Comparison of ENCODE assay signal across 28 cellular contexts in genomic region chr2:106219813-106220212, GRCh38.
"Had no signal": no experiment of that assay in that cellular context is flagged by ENCODE, and none has a peak within 500 bp of the region (broad histone marks: within the 10 kb centered on the region; RNA-seq: fewer than 3 reads in every experiment).

No MANE protein-coding gene starts in this region.

- H3K36me3 Mint-ChIP-seq: immature natural killer cell; stimulated activated effector memory CD8-positive, alpha-beta T cell treated with anti-CD3 and anti-CD28 coated beads, Interleukin-12 subunit alpha, Interleukin-12 subunit beta, amount 100 ng/mL, for 72 hours had no signal

- H3K4me1 Mint-ChIP-seq: immature natural killer cell; stimulated activated effector memory CD8-positive, alpha-beta T cell treated with anti-CD3 and anti-CD28 coated beads, Interleukin-12 subunit alpha, Interleukin-12 subunit beta, amount 100 ng/mL, for 72 hours had no signal

- H2AFZ ChIP-seq: parathyroid adenoma had no signal

- H3K27ac Mint-ChIP-seq: effector memory CD8-positive, alpha-beta T cell; immature natural killer cell; nephron progenitor cell had no signal

- H3K9ac ChIP-seq: parathyroid adenoma had no signal

- H3K9me3 ChIP-seq: esophagus squamous epithelium, lower lobe of right lung, neutrophil, prostate gland, right atrium auricular region, stomach, thyroid gland, vagina had no signal

- FAIRE-seq: endometrium, frontal cortex had no signal

- H3K27me3 Mint-ChIP-seq: naive thymus-derived CD8-positive, alpha-beta T cell had no signal

- ATAC-seq: effector memory CD8-positive, alpha-beta T cell; left colon; left ventricle myocardium superior; lower lobe of right lung; naive thymus-derived CD8-positive, alpha-beta T cell; sciatic nerve; stimulated activated effector memory CD8-positive, alpha-beta T cell treated with anti-CD3 and anti-CD28 coated beads, Interleukin-12 subunit alpha, Interleukin-12 subunit beta, amount 100 ng/mL, for 72 hours had no signal

- H3K9me3 Mint-ChIP-seq: effector memory CD8-positive, alpha-beta T cell; immature natural killer cell; stimulated activated effector memory CD8-positive, alpha-beta T cell treated with anti-CD3 and anti-CD28 coated beads, Interleukin-12 subunit alpha, Interleukin-12 subunit beta, amount 100 ng/mL, for 72 hours had no signal

- H3K79me2 ChIP-seq: parathyroid adenoma had no signal

- H3K4me3 ChIP-seq: esophagus squamous epithelium, lower lobe of right lung, prostate gland, right atrium auricular region, stomach, thyroid gland, vagina had no signal

- H3K36me3 ChIP-seq: esophagus squamous epithelium, lower lobe of right lung, neutrophil, prostate gland, right atrium auricular region, stomach, thyroid gland, vagina had no signal

- H3K27me3 ChIP-seq: esophagus squamous epithelium, neutrophil, right atrium auricular region, stomach, thyroid gland, vagina had no signal

- H3K27ac ChIP-seq: esophagus squamous epithelium, lower lobe of right lung, neutrophil, parathyroid adenoma, prostate gland, right atrium auricular region, stomach, thyroid gland, vagina had no signal

- H3K4me1 ChIP-seq: esophagus squamous epithelium, lower lobe of right lung, parathyroid adenoma, prostate gland, right atrium auricular region, stomach, thyroid gland, vagina had no signal

- H3K4me3 Mint-ChIP-seq: effector memory CD8-positive, alpha-beta T cell; immature natural killer cell; naive thymus-derived CD8-positive, alpha-beta T cell; nephron progenitor cell; stimulated activated effector memory CD8-positive, alpha-beta T cell treated with anti-CD3 and anti-CD28 coated beads, Interleukin-12 subunit alpha, Interleukin-12 subunit beta, amount 100 ng/mL, for 72 hours had no signal

- DNase-seq: cortex of kidney; effector memory CD8-positive, alpha-beta T cell; erythroblast; esophagus squamous epithelium; hypothalamus; immature natural killer cell; islet precursor cell; kidney glomerular epithelial cell; left colon; left ventricle myocardium superior; lower lobe of right lung; naive thymus-derived CD8-positive, alpha-beta T cell; nephron progenitor cell; stimulated activated CD4-positive, alpha-beta T cell treated with anti-CD3 and anti-CD28 coated beads, Interleukin-2, amount 100 ng/mL, for 24 hours; stimulated activated CD4-positive, alpha-beta T cell treated with anti-CD3 and anti-CD28 coated beads, Interleukin-4, amount 100 ng/mL, for 24 hours; stimulated activated naive CD4-positive, alpha-beta T cell treated with Interleukin-2 at 50 U/mL for 16 hours; stomach; thyroid gland; trophoblast cell had no signal
